In the genomic region with DNA sequence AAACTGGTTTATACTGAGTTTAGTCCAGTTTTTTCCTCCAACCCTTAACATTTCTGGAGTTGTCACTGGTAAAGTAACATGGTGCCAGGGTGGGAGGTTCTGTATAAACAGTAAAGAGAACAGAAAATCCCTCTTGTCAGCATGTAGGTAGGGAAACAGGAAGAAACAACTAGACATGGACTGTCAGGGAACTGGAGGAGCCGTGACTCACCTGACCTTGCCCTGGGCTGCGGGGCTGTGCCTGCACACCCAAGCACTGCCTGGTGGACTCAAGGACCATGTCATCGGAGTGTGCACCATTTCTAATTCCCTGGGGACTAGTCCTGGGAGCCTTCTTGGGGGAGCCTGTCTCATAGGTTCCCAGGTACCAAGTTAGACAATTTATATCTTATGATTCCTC, we compare ENCODE assay signal across 1 cellular context.
TF ChIP-seq lines count a peak whose summit lies in the region.

No MANE protein-coding gene starts in this region.

TF ChIP-seq in HepG2, 621 proteins besides CTCF, POLR2A, EP300 and RAD21 (continued from another document):
- TF ChIP-seq ZNF800 (CRISPR knock-in tag; IDR thresholded peaks at IDR 0.05): no peak
- TF ChIP-seq FOSL2 (CRISPR knock-in tag; IDR thresholded peaks at IDR 0.05): 0 out of 2 replicates have a peak, but pooled peaks have one; percentile 18
